In genomic region chr10:126425473-126426065, GRCh38 we compare ENCODE assay signal across 19 cellular contexts. TPM values are rescaled to one million over a fixed set of nuclear protein-coding genes. Genes with fewer than 3 reads are reported as not detected.
"Had no signal": no experiment of that assay in that cellular context is flagged by ENCODE, and none has a peak within 500 bp of the region (broad histone marks: within the 10 kb centered on the region; RNA-seq: fewer than 3 reads in every experiment).

No MANE protein-coding gene starts in this region.

- ATAC-seq: activated naive CD8-positive, alpha-beta T cell treated with anti-CD3 and anti-CD28 coated beads, Interleukin-2, amount 50 U/mL, for 24 hours; left lobe of liver; naive thymus-derived CD8-positive, alpha-beta T cell; stimulated activated naive CD8-positive, alpha-beta T cell treated with anti-CD3 and anti-CD28 coated beads, Interleukin-15, Interleukin-2, amounts not matched to agents 100 U/mL and 50 U/mL, for 24 hours had no signal

- H3K4me1 Mint-ChIP-seq: activated naive CD8-positive, alpha-beta T cell treated with anti-CD3 and anti-CD28 coated beads, Interleukin-2, amount 50 U/mL, for 24 hours; memory B cell had no signal

- H3K4me3 ChIP-seq: SK-N-MC, suprapubic skin, upper lobe of left lung had no signal

- DNase-seq: activated CD4-positive, alpha-beta T cell treated with anti-CD3 and anti-CD28 coated beads for 1 hour; activated CD4-positive, alpha-beta T cell treated with anti-CD3 and anti-CD28 coated beads, Interleukin-2, amount 50 U/mL, for 48 hours; activated naive CD4-positive, alpha-beta T cell treated with anti-CD3 and anti-CD28 coated beads for 36 hours; activated naive CD8-positive, alpha-beta T cell treated with anti-CD3 and anti-CD28 coated beads, Interleukin-2, amount 50 U/mL, for 24 hours; aorta; erythroblast; hypothalamus; naive thymus-derived CD8-positive, alpha-beta T cell; nucleus accumbens; posterior cingulate gyrus; right cardiac atrium; small intestine; stimulated activated naive CD8-positive, alpha-beta T cell treated with anti-CD3 and anti-CD28 coated beads, Interleukin-15, Interleukin-2, amounts not matched to agents 100 U/mL and 50 U/mL, for 24 hours; upper lobe of left lung had no signal

- H3K36me3 Mint-ChIP-seq: memory B cell had no signal

- H3K4me3 Mint-ChIP-seq: activated naive CD4-positive, alpha-beta T cell treated with anti-CD3 and anti-CD28 coated beads for 36 hours; activated naive CD8-positive, alpha-beta T cell treated with anti-CD3 and anti-CD28 coated beads, Interleukin-2, amount 50 U/mL, for 24 hours; memory B cell had no signal

- H3K27ac Mint-ChIP-seq: activated naive CD4-positive, alpha-beta T cell treated with anti-CD3 and anti-CD28 coated beads for 36 hours; activated naive CD8-positive, alpha-beta T cell treated with anti-CD3 and anti-CD28 coated beads, Interleukin-2, amount 50 U/mL, for 24 hours; activated T-helper 2 cell treated with anti-CD3 and anti-CD28 coated beads, Interferon-gamma antibody, Interleukin-2, Interleukin-4, amounts not matched to agents 10 μg/mL and 5 μg/mL and 100 μg/mL, durations not matched to agents 14 hours and 24 hours and 36 hours; memory B cell; naive thymus-derived CD8-positive, alpha-beta T cell had no signal

- H3K27me3 Mint-ChIP-seq: activated naive CD8-positive, alpha-beta T cell treated with anti-CD3 and anti-CD28 coated beads, Interleukin-2, amount 50 U/mL, for 24 hours had no signal

RNA-seq across cellular contexts. Expression of gene ADAM12, which starts 37.3 kb away (rescaled TPM):
- total RNA-seq: activated naive CD4-positive, alpha-beta T cell treated with anti-CD3 and anti-CD28 coated beads for 36 hours; left lobe of liver had no signal
